In genomic region chr22:25641650-25642049, GRCh38 we compare ENCODE assay signal across 15 cellular contexts.
"Had no signal": no experiment of that assay in that cellular context is flagged by ENCODE, and none has a peak within 500 bp of the region (broad histone marks: within the 10 kb centered on the region; RNA-seq: fewer than 3 reads in every experiment).

No MANE protein-coding gene starts in this region.

- FAIRE-seq: endothelial cell of umbilical vein, kidney had no signal

- H3K9me3 Mint-ChIP-seq: neural crest cell had no signal

- ATAC-seq: gastroesophageal sphincter, heart left ventricle, left lung had no signal

- H3K4me3 Mint-ChIP-seq: neural crest cell had no signal

- DNase-seq: activated CD4-positive, alpha-beta T cell treated with anti-CD3 and anti-CD28 coated beads for 48 hours; activated CD4-positive, CD25-positive, alpha-beta regulatory T cell; activated naive CD4-positive, alpha-beta T cell treated with Interleukin-2 at 50 U/mL for 16 hours; dermis blood vessel endothelial cell; effector memory CD4-positive, alpha-beta T cell; heart left ventricle; kidney; left lung; midbrain; stimulated activated CD4-positive, alpha-beta T cell treated with anti-CD3 and anti-CD28 coated beads, Interleukin-12 subunit alpha, Interleukin-12 subunit beta, amount 100 ng/mL, for 4 hours; stimulated activated CD4-positive, alpha-beta T cell treated with anti-CD3 and anti-CD28 coated beads, Interleukin-1b, Interleukin-23, amount 100 ng/mL, for 48 hours; testis had no signal
